Comparison of ENCODE assay signal across 1 cellular context in the genomic region with DNA sequence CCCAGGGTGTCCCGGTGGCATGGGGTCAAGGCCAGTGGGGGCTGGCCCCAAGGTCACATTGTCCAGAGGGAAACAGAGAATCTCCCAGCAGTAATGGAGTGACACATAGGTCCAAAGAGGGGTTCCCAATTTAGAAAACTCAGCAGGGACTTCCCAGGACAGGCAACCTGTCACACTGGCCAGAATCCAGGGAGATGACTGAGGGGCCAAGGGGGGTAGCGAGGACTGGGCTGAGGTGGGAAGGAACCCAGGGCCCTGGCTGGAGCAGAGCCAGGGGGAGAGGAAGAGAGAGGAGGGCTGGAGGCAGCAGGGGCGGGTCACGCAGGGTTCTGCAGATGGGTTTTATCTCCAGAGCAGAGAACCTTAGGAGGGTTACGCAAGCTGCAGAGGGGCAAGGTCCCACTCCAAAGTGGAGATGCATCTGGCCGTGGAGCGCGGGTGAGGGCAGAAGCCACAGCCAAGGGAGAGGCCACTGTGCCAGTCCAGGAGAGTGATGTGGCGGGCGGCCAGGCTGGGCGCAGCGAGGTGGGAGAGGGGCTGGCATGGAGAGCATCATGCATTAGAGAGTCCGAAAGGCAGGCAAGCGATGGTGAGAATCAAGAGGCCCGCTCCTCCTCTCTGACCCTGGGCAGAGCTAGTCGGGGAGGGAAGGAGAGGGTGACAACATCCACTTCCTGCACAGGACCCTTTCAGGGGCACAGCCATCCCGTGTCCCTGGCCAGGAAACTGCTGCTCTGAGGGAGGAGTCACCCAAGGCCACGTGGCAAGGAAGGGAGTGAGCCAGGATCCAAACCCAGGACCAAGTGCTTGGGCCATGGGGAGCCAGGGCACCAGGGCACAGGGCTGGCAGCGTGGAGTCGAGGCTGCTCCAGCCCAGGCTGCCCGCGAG.
A peak's percentile ranks its signal among the peaks of the same experiment; 100 is the strongest.
TF ChIP-seq lines count a peak whose summit lies in the region.

No MANE protein-coding gene starts in this region.

TF ChIP-seq in HepG2, 621 proteins besides CTCF, POLR2A, EP300 and RAD21 (continued from another document and continues in another):
- TF ChIP-seq, protein P1, sequence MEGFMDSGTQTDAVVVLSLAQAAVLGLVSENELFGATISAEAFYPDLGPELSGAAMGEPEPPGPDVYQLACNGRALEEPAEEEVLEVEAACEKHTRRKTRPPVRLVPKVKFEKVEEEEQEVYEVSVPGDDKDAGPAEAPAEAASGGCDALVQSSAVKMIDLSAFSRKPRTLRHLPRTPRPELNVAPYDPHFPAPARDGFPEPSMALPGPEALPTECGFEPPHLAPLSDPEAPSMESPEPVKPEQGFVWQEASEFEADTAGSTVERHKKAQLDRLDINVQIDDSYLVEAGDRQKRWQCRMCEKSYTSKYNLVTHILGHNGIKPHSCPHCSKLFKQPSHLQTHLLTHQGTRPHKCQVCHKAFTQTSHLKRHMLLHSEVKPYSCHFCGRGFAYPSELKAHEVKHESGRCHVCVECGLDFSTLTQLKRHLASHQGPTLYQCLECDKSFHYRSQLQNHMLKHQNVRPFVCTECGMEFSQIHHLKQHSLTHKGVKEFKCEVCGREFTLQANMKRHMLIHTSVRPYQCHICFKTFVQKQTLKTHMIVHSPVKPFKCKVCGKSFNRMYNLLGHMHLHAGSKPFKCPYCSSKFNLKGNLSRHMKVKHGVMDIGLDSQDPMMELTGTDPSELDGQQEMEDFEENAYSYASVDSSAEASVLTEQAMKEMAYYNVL (CRISPR knock-in tag; IDR thresholded peaks at IDR 0.05; ENCODE audit: borderline replicate concordance): 0 out of 2 replicates have a peak, but pooled peaks have one; percentile 57
- TF ChIP-seq TCF7L2 (IDR thresholded peaks at IDR 0.05; ENCODE audit: low read depth, low read length) (no peak), ZNF749 (CRISPR knock-in tag; IDR thresholded peaks at IDR 0.05; ENCODE audit: borderline replicate concordance) (no peak), GATAD2A (CRISPR knock-in tag; IDR thresholded peaks at IDR 0.05) (peak; percentile 69), SATB2 (CRISPR knock-in tag; IDR thresholded peaks at IDR 0.05) (no peak), SMARCE1 (IDR thresholded peaks at IDR 0.05; ENCODE audit: borderline replicate concordance) (no peak), MXD4 (CRISPR knock-in tag; IDR thresholded peaks at IDR 0.05) (no peak), TMF1 (CRISPR knock-in tag; IDR thresholded peaks at IDR 0.05; ENCODE audit: low read depth) (no peak), ZNF550 (CRISPR knock-in tag; IDR thresholded peaks at IDR 0.05; ENCODE audit: borderline replicate concordance) (no peak), ZNF839 (CRISPR knock-in tag; IDR thresholded peaks at IDR 0.05; ENCODE audit: borderline replicate concordance) (no peak), DNMT1 (CRISPR knock-in tag; IDR thresholded peaks at IDR 0.05) (no peak), BHLHE40 (IDR thresholded peaks at IDR 0.05; ENCODE audit: low read length) (no peak), RXRB (CRISPR knock-in tag; IDR thresholded peaks at IDR 0.05; ENCODE audit: borderline replicate concordance) (peak; percentile 36; the same call in 1 of the 2 replicates), TAF15 (IDR thresholded peaks at IDR 0.05; ENCODE audit: low read depth, low read length, poor library complexity, severe bottlenecking) (no peak), MYC (CRISPR knock-in tag; IDR thresholded peaks at IDR 0.05; ENCODE audit: borderline replicate concordance) (peak; percentile 59), MTA3 (CRISPR knock-in tag; IDR thresholded peaks at IDR 0.05) (no peak), KAT7 (CRISPR knock-in tag; IDR thresholded peaks at IDR 0.05; ENCODE audit: borderline replicate concordance) (no peak), SP140L (CRISPR knock-in tag; IDR thresholded peaks at IDR 0.05; ENCODE audit: borderline replicate concordance) (no peak), ZFP36 (IDR thresholded peaks at IDR 0.05; ENCODE audit: borderline replicate concordance, low read depth, low read length, partially characterized antibody) (no peak), ZSCAN12 (CRISPR knock-in tag; IDR thresholded peaks at IDR 0.05) (no peak), ZNF569 (CRISPR knock-in tag; IDR thresholded peaks at IDR 0.05; ENCODE audit: borderline replicate concordance) (no peak), ZNF562 (CRISPR knock-in tag; IDR thresholded peaks at IDR 0.05; ENCODE audit: borderline replicate concordance) (no peak), PLRG1 (conservative IDR thresholded peaks at IDR 0.05) (no peak), ZNF224 (CRISPR knock-in tag; IDR thresholded peaks at IDR 0.05) (no peak), HDAC1 (CRISPR knock-in tag; IDR thresholded peaks at IDR 0.05) (peak; percentile 30; the same call in 1 of the 2 replicates), PHB2 (IDR thresholded peaks at IDR 0.05; ENCODE audit: partially characterized antibody) (no peak), YEATS4 (CRISPR knock-in tag; IDR thresholded peaks at IDR 0.05; ENCODE audit: borderline replicate concordance) (peak; percentile 42; the same call in 1 of the 2 replicates), HIVEP1 (CRISPR knock-in tag; IDR thresholded peaks at IDR 0.05) (peak; percentile 86), NBN (conservative IDR thresholded peaks at IDR 0.05) (no peak), ZNF317 (CRISPR knock-in tag; IDR thresholded peaks at IDR 0.05) (no peak), HNRNPH1 (optimal IDR thresholded peaks at IDR 0.05; ENCODE audit: low read depth, low read length) (no peak), TOPORS (CRISPR knock-in tag; IDR thresholded peaks at IDR 0.05) (no peak)
- TF ChIP-seq, protein P2, sequence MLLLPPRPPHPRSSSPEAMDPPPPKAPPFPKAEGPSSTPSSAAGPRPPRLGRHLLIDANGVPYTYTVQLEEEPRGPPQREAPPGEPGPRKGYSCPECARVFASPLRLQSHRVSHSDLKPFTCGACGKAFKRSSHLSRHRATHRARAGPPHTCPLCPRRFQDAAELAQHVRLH (CRISPR knock-in tag; IDR thresholded peaks at IDR 0.05; ENCODE audit: borderline replicate concordance, low read depth): no peak; the same call in 1 of the 2 replicates
- TF ChIP-seq, protein P3, sequence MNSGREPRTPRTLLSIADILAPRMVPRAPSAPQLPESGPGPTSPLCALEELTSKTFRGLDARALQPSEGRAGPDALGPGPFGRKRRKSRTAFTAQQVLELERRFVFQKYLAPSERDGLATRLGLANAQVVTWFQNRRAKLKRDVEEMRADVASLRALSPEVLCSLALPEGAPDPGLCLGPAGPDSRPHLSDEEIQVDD (CRISPR knock-in tag; IDR thresholded peaks at IDR 0.05; ENCODE audit: borderline replicate concordance): no peak
- TF ChIP-seq, protein P4, sequence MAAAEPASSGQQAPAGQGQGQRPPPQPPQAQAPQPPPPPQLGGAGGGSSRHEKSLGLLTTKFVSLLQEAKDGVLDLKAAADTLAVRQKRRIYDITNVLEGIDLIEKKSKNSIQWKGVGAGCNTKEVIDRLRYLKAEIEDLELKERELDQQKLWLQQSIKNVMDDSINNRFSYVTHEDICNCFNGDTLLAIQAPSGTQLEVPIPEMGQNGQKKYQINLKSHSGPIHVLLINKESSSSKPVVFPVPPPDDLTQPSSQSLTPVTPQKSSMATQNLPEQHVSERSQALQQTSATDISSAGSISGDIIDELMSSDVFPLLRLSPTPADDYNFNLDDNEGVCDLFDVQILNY (CRISPR knock-in tag; conservative IDR thresholded peaks at IDR 0.05): no peak
- TF ChIP-seq, protein P5, sequence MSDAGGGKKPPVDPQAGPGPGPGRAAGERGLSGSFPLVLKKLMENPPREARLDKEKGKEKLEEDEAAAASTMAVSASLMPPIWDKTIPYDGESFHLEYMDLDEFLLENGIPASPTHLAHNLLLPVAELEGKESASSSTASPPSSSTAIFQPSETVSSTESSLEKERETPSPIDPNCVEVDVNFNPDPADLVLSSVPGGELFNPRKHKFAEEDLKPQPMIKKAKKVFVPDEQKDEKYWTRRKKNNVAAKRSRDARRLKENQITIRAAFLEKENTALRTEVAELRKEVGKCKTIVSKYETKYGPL (CRISPR knock-in tag; IDR thresholded peaks at IDR 0.05): no peak
- TF ChIP-seq, protein P6, sequence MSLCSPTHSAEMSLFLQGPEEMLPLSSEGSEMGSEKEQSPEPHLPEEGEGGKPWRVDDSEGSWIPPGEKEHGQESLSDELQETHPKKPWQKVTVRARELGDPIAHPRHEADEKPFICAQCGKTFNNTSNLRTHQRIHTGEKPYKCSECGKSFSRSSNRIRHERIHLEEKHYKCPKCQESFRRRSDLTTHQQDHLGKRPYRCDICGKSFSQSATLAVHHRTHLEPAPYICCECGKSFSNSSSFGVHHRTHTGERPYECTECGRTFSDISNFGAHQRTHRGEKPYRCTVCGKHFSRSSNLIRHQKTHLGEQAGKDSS (CRISPR knock-in tag; IDR thresholded peaks at IDR 0.05; ENCODE audit: borderline replicate concordance, low read depth): no peak
- TF ChIP-seq, protein P7, sequence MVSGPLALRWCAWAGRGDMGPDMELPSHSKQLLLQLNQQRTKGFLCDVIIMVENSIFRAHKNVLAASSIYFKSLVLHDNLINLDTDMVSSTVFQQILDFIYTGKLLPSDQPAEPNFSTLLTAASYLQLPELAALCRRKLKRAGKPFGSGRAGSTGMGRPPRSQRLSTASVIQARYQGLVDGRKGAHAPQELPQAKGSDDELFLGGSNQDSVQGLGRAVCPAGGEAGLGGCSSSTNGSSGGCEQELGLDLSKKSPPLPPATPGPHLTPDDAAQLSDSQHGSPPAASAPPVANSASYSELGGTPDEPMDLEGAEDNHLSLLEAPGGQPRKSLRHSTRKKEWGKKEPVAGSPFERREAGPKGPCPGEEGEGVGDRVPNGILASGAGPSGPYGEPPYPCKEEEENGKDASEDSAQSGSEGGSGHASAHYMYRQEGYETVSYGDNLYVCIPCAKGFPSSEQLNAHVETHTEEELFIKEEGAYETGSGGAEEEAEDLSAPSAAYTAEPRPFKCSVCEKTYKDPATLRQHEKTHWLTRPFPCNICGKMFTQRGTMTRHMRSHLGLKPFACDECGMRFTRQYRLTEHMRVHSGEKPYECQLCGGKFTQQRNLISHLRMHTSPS (CRISPR knock-in tag; IDR thresholded peaks at IDR 0.05; ENCODE audit: low read depth): peak; percentile 68
- TF ChIP-seq, protein P8, sequence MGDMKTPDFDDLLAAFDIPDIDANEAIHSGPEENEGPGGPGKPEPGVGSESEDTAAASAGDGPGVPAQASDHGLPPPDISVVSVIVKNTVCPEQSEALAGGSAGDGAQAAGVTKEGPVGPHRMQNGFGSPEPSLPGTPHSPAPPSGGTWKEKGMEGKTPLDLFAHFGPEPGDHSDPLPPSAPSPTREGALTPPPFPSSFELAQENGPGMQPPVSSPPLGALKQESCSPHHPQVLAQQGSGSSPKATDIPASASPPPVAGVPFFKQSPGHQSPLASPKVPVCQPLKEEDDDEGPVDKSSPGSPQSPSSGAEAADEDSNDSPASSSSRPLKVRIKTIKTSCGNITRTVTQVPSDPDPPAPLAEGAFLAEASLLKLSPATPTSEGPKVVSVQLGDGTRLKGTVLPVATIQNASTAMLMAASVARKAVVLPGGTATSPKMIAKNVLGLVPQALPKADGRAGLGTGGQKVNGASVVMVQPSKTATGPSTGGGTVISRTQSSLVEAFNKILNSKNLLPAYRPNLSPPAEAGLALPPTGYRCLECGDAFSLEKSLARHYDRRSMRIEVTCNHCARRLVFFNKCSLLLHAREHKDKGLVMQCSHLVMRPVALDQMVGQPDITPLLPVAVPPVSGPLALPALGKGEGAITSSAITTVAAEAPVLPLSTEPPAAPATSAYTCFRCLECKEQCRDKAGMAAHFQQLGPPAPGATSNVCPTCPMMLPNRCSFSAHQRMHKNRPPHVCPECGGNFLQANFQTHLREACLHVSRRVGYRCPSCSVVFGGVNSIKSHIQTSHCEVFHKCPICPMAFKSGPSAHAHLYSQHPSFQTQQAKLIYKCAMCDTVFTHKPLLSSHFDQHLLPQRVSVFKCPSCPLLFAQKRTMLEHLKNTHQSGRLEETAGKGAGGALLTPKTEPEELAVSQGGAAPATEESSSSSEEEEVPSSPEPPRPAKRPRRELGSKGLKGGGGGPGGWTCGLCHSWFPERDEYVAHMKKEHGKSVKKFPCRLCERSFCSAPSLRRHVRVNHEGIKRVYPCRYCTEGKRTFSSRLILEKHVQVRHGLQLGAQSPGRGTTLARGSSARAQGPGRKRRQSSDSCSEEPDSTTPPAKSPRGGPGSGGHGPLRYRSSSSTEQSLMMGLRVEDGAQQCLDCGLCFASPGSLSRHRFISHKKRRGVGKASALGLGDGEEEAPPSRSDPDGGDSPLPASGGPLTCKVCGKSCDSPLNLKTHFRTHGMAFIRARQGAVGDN (CRISPR knock-in tag; IDR thresholded peaks at IDR 0.05): peak; percentile 70
- TF ChIP-seq, protein P9, sequence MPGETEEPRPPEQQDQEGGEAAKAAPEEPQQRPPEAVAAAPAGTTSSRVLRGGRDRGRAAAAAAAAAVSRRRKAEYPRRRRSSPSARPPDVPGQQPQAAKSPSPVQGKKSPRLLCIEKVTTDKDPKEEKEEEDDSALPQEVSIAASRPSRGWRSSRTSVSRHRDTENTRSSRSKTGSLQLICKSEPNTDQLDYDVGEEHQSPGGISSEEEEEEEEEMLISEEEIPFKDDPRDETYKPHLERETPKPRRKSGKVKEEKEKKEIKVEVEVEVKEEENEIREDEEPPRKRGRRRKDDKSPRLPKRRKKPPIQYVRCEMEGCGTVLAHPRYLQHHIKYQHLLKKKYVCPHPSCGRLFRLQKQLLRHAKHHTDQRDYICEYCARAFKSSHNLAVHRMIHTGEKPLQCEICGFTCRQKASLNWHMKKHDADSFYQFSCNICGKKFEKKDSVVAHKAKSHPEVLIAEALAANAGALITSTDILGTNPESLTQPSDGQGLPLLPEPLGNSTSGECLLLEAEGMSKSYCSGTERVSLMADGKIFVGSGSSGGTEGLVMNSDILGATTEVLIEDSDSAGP (CRISPR knock-in tag; IDR thresholded peaks at IDR 0.05; ENCODE audit: borderline replicate concordance): peak; percentile 63; the same call in 1 of the 2 replicates
- TF ChIP-seq, protein P10, sequence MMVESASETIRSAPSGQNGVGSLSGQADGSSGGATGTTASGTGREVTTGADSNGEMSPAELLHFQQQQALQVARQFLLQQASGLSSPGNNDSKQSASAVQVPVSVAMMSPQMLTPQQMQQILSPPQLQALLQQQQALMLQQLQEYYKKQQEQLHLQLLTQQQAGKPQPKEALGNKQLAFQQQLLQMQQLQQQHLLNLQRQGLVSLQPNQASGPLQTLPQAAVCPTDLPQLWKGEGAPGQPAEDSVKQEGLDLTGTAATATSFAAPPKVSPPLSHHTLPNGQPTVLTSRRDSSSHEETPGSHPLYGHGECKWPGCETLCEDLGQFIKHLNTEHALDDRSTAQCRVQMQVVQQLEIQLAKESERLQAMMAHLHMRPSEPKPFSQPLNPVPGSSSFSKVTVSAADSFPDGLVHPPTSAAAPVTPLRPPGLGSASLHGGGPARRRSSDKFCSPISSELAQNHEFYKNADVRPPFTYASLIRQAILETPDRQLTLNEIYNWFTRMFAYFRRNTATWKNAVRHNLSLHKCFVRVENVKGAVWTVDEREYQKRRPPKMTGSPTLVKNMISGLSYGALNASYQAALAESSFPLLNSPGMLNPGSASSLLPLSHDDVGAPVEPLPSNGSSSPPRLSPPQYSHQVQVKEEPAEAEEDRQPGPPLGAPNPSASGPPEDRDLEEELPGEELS (CRISPR knock-in tag; IDR thresholded peaks at IDR 0.05): no peak
- TF ChIP-seq, protein P11, sequence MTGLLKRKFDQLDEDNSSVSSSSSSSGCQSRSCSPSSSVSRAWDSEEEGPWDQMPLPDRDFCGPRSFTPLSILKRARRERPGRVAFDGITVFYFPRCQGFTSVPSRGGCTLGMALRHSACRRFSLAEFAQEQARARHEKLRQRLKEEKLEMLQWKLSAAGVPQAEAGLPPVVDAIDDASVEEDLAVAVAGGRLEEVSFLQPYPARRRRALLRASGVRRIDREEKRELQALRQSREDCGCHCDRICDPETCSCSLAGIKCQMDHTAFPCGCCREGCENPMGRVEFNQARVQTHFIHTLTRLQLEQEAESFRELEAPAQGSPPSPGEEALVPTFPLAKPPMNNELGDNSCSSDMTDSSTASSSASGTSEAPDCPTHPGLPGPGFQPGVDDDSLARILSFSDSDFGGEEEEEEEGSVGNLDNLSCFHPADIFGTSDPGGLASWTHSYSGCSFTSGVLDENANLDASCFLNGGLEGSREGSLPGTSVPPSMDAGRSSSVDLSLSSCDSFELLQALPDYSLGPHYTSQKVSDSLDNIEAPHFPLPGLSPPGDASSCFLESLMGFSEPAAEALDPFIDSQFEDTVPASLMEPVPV (CRISPR knock-in tag; IDR thresholded peaks at IDR 0.05): no peak
